Comparison of ENCODE assay signal across 12 cellular contexts in the genomic region with DNA sequence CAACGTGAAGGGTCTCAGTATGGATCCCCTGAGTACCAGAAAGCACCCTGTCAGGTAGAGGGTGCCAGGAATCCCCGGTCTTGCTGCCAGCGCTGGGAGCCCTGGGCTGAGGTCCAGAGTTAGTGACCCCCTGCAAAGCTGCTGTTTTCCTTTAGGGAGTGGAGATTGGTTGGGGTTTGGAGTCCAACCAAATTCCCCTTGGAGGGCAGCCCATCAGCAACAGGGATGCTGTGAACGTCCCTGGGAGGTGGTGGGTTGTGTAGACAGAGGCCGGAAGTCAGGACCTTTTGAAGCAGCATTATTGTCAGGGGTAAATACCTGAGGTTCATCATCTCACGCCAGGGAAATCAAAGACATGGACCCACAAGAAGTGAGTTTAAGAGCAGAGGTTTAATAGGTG.
"Had no signal": no experiment of that assay in that cellular context is flagged by ENCODE, and none has a peak within 500 bp of the region (broad histone marks: within the 10 kb centered on the region; RNA-seq: fewer than 3 reads in every experiment).

No MANE protein-coding gene starts in this region.

- H3K27ac Mint-ChIP-seq: stimulated activated naive CD8-positive, alpha-beta T cell treated with anti-CD3 and anti-CD28 coated beads, Interleukin-15, Interleukin-2, amounts not matched to agents 100 ng/mL and 50 ng/mL, for 24 hours; T-helper 2 cell treated with Interferon-gamma antibody and Interleukin-4, amounts not matched to agents 5 μg/mL and 100 μg/mL, for 36 hours had no signal

- H3K27ac ChIP-seq: gastrocnemius medialis had no signal

- DNase-seq: activated CD4-positive, alpha-beta T cell treated with anti-CD3 and anti-CD28 coated beads, Interleukin-2, amount 50 U/mL, for 4 hours; activated CD4-positive, CD25-positive, alpha-beta regulatory T cell treated with anti-CD3 and anti-CD28 coated beads, Interleukin-2, amount 50 U/mL, for 72 hours; activated T-cell treated with anti-CD3 and anti-CD28 coated beads, Interleukin-2, amount 50 U/mL, for 1 hour; central memory CD4-positive, alpha-beta T cell; cortex of kidney; effector memory CD4-positive, alpha-beta T cell; gastrocnemius medialis; occipital lobe; stimulated activated CD4-positive, alpha-beta T cell treated with anti-CD3 and anti-CD28 coated beads, Interleukin-4, amount 100 ng/mL, for 1 hour; SW 1271 had no signal

- H3K36me3 ChIP-seq: gastrocnemius medialis had no signal

- H3K9me3 Mint-ChIP-seq: stimulated activated naive CD8-positive, alpha-beta T cell treated with anti-CD3 and anti-CD28 coated beads, Interleukin-15, Interleukin-2, amounts not matched to agents 100 ng/mL and 50 ng/mL, for 24 hours; T-helper 2 cell treated with Interferon-gamma antibody and Interleukin-4, amounts not matched to agents 5 μg/mL and 100 μg/mL, for 36 hours had no signal

- H3K4me3 Mint-ChIP-seq: stimulated activated naive CD8-positive, alpha-beta T cell treated with anti-CD3 and anti-CD28 coated beads, Interleukin-15, Interleukin-2, amounts not matched to agents 100 ng/mL and 50 ng/mL, for 24 hours; T-helper 2 cell treated with Interferon-gamma antibody and Interleukin-4, amounts not matched to agents 5 μg/mL and 100 μg/mL, for 36 hours had no signal

- H3K4me3 ChIP-seq: gastrocnemius medialis had no signal

- H3K4me1 ChIP-seq: gastrocnemius medialis had no signal

- H3K9me3 ChIP-seq: gastrocnemius medialis had no signal

- H3K27me3 Mint-ChIP-seq: stimulated activated naive CD8-positive, alpha-beta T cell treated with anti-CD3 and anti-CD28 coated beads, Interleukin-15, Interleukin-2, amounts not matched to agents 100 ng/mL and 50 ng/mL, for 24 hours had no signal
